In the genomic region with DNA sequence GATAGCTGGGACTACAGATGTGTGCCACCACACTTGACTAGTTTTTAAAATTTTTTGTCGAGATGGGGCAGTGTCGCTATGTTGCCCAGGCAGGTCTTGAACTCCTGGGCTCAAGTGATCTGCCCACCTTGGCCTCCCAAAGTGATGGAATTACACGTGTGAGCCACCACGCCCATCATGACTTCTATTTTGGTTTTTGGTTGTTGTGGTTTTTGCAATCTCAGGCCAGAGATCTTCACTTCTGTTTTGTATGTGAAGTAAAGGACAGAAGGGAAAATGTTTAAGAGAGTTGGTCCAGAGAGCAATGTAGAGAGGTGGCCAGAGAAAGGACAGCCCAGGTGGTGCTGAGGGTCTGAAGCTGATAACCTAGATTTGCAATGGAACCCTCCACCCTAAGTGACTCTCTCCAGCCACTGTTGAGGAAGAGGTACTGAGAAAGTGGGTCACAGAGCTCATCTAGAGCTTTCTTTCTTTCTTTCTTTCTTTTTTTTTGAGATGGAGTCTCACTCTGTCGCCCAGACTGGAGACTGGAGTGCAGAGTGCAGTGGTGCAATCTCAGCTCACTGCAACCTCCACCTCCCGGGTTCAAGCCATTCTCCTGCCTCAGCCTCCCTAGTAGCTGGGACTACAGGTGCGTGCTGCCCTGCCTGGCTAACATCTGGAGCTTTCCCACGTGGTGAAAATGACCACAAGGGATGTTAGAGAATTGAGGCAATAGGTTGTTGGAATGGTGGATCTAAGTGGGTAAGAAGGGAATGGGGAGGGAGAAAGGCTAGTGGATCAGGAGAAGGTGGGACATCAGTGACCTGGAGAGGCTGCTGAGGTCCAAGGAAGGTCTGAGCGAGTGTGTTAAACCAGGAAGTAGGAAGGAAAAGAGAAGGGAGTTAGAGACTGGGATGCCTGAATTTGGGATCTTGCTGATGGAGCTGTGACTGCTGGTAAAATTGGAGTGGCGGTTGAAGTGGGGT, we compare ENCODE assay signal across 15 cellular contexts.
DNase-seq lines count a peak whose midpoint lies in the region; ATAC-seq, FAIRE-seq and TF ChIP-seq lines count a peak whose summit lies in the region.
"Had no signal": no experiment of that assay in that cellular context is flagged by ENCODE, and none has a peak within 500 bp of the region (broad histone marks: within the 10 kb centered on the region; RNA-seq: fewer than 3 reads in every experiment).

No MANE protein-coding gene starts in this region.

- H4K20me1 ChIP-seq in SU-DHL-6 (ENCODE audit: low read depth, low read length) = no peaks in the 10 kb centered on the region

- no peaks in the 10 kb centered on the region for H3K9me3 ChIP-seq in SU-DHL-6 (ENCODE audit: insufficient read depth, low read length)

- no peak overlapping the region for H3K9ac ChIP-seq in SU-DHL-6 (ENCODE audit: low read length)

- TF ChIP-seq CTCF in SU-DHL-6 (IDR thresholded peaks at IDR 0.05; ENCODE audit: insufficient read depth, low read length, poor library complexity, severe bottlenecking) = no peak

- no peak overlapping the region for H3K4me3 ChIP-seq in SU-DHL-6 (ENCODE audit: insufficient read depth, low read length, poor library complexity, severe bottlenecking)

- peaks cover 3% of the 10 kb centered on the region for H3K9me3 Mint-ChIP-seq in stimulated activated effector memory CD8-positive, alpha-beta T cell treated with anti-CD3 and anti-CD28 coated beads, Interleukin-12 subunit alpha, Interleukin-12 subunit beta, amount 100 ng/mL, for 72 hours
- H3K9me3 Mint-ChIP-seq: CD4-positive, alpha-beta T cell had no signal

- H3K27ac ChIP-seq in SU-DHL-6 (ENCODE audit: low read depth, low read length) = no peak overlapping the region
- H3K27ac ChIP-seq: RWPE1 had no signal

- peak overlapping the region; percentile 19 for H3K4me2 ChIP-seq in SU-DHL-6 (ENCODE audit: low read depth, low read length, poor library complexity, severe bottlenecking)

- H3K36me3 ChIP-seq in SU-DHL-6 (ENCODE audit: low read length) = no peaks in the 10 kb centered on the region

- no peak overlapping the region for H2AFZ ChIP-seq in SU-DHL-6 (ENCODE audit: low read depth, low read length, severe bottlenecking)

- peak; percentile 54 for ATAC-seq in HG02588 (IDR thresholded peaks at IDR 0.05; ENCODE audit: unreplicated experiment)
- ATAC-seq in stimulated activated effector memory CD8-positive, alpha-beta T cell treated with anti-CD3 and anti-CD28 coated beads, Interleukin-12 subunit alpha, Interleukin-12 subunit beta, amount 100 ng/mL, for 72 hours = peak; percentile 60

- H3K27ac Mint-ChIP-seq in stimulated activated effector memory CD8-positive, alpha-beta T cell treated with anti-CD3 and anti-CD28 coated beads, Interleukin-12 subunit alpha, Interleukin-12 subunit beta, amount 100 ng/mL, for 72 hours = peak overlapping the region; percentile 57
- H3K27ac Mint-ChIP-seq: CD4-positive, alpha-beta T cell had no signal

- no peaks in the 10 kb centered on the region for H3K9me2 ChIP-seq in SU-DHL-6 (replicated peaks; ENCODE audit: insufficient read depth, low read length)

- FAIRE-seq in GM19239 (lab: Jason Lieb, UNC) = peak; percentile 64

- peak overlapping the region; percentile 46 for H3K4me3 Mint-ChIP-seq in stimulated activated effector memory CD8-positive, alpha-beta T cell treated with anti-CD3 and anti-CD28 coated beads, Interleukin-12 subunit alpha, Interleukin-12 subunit beta, amount 100 ng/mL, for 72 hours
- H3K4me3 Mint-ChIP-seq: CD4-positive, alpha-beta T cell had no signal

- H3K27me3 ChIP-seq in SU-DHL-6 (ENCODE audit: low read length) = no peaks in the 10 kb centered on the region

- no peaks in the 10 kb centered on the region for H3K79me2 ChIP-seq in SU-DHL-6 (ENCODE audit: insufficient read depth, low read length)

- 0 out of 2 replicates have a peak, but pooled peaks cover 2% of the 10 kb centered on the region for H3F3A ChIP-seq in SU-DHL-6 (ENCODE audit: insufficient read depth)

- no peaks in the 10 kb centered on the region for H3K36me3 Mint-ChIP-seq in stimulated activated effector memory CD8-positive, alpha-beta T cell treated with anti-CD3 and anti-CD28 coated beads, Interleukin-12 subunit alpha, Interleukin-12 subunit beta, amount 100 ng/mL, for 72 hours

- H3K4me1 Mint-ChIP-seq in stimulated activated effector memory CD8-positive, alpha-beta T cell treated with anti-CD3 and anti-CD28 coated beads, Interleukin-12 subunit alpha, Interleukin-12 subunit beta, amount 100 ng/mL, for 72 hours = peaks cover 16% of the 10 kb centered on the region

- DNase-seq in GM19239 (ENCODE audit: insufficient read length, low spot score) (no peak), activated gamma-delta T cell treated with Interleukin-2 at 50 U/mL for 16 hours (no peak), pons (ENCODE audit: low spot score) (no peak), COLO829 (ENCODE audit: low spot score) (no peak)
- no peak for DNase-seq in stimulated activated effector memory CD8-positive, alpha-beta T cell treated with anti-CD3 and anti-CD28 coated beads, Interleukin-12 subunit alpha, Interleukin-12 subunit beta, amount 100 ng/mL, for 72 hours (ENCODE audit: low spot score in 2 of 2)
- DNase-seq: activated CD4-positive, alpha-beta T cell treated with anti-CD3 and anti-CD28 coated beads, Interleukin-2, amount 50 U/mL, for 1 hour; anterior cingulate cortex; CD4-positive, alpha-beta T cell; NCI-H1417 treated with DMSO at 0.1 percent for 48 hours; NCI-H510A treated with DMSO at 0.1 percent for 48 hours; stimulated activated CD4-positive, alpha-beta T cell treated with anti-CD3 and anti-CD28 coated beads, Interleukin-2, amount 100 ng/mL, for 24 hours; T-helper 9 cell had no signal
